Comparison of ENCODE assay signal across 17 cellular contexts in genomic region chr1:46983416-46983815, GRCh38. TPM values are rescaled to one million over a fixed set of nuclear protein-coding genes. Genes with fewer than 3 reads are reported as not detected.
"Had no signal": no experiment of that assay in that cellular context is flagged by ENCODE, and none has a peak within 500 bp of the region (broad histone marks: within the 10 kb centered on the region; RNA-seq: fewer than 3 reads in every experiment).

No MANE protein-coding gene starts in this region.

- H3K27ac ChIP-seq: right atrium auricular region, transverse colon, VCaP had no signal

- H3K4me1 ChIP-seq: right atrium auricular region, transverse colon had no signal

- DNase-seq: activated CD4-positive, alpha-beta T cell treated with anti-CD3 and anti-CD28 coated beads for 36 hours; activated CD8-positive, alpha-beta memory T cell treated with anti-CD3 and anti-CD28 coated beads, Interleukin-2, amount 50 U/mL, for 4 hours; activated CD8-positive, alpha-beta T cell treated with anti-CD3 and anti-CD28 coated beads for 36 hours; activated gamma-delta T cell treated with Interleukin-2 at 50 U/mL for 16 hours; activated naive CD8-positive, alpha-beta T cell treated with anti-CD3 and anti-CD28 coated beads for 36 hours; activated T-cell treated with anti-CD3 and anti-CD28 coated beads, Interleukin-2, amount 50 U/mL, for 72 hours; cerebellar nuclear complex; dermis blood vessel endothelial cell; left ventricle myocardium superior; small intestine; T-cell; transverse colon had no signal

- H3K4me3 Mint-ChIP-seq: activated CD4-positive, alpha-beta T cell treated with anti-CD3 and anti-CD28 coated beads for 36 hours; activated CD8-positive, alpha-beta T cell treated with anti-CD3 and anti-CD28 coated beads for 36 hours; activated naive CD8-positive, alpha-beta T cell treated with anti-CD3 and anti-CD28 coated beads for 36 hours; activated T-cell treated with anti-CD3 and anti-CD28 coated beads, Interleukin-2, amount 50 U/mL, for 72 hours; stimulated activated memory B cell treated with anti-CD40 and anti-IgM and Interleukin-4, amounts not matched to agents 10 μg/mL and 1 μg/mL and 100 μg/mL, for 72 hours; T-cell had no signal

- H3K36me3 ChIP-seq: right atrium auricular region, transverse colon had no signal

- H3K36me3 Mint-ChIP-seq: activated naive CD8-positive, alpha-beta T cell treated with anti-CD3 and anti-CD28 coated beads for 36 hours; stimulated activated memory B cell treated with anti-CD40 and anti-IgM and Interleukin-4, amounts not matched to agents 10 μg/mL and 1 μg/mL and 100 μg/mL, for 72 hours had no signal

- ATAC-seq: activated CD4-positive, alpha-beta T cell treated with anti-CD3 and anti-CD28 coated beads for 36 hours; activated CD8-positive, alpha-beta T cell treated with anti-CD3 and anti-CD28 coated beads for 36 hours; activated T-cell treated with anti-CD3 and anti-CD28 coated beads, Interleukin-2, amount 50 U/mL, for 72 hours; esophagus mucosa; left ventricle myocardium superior; stimulated activated memory B cell treated with anti-CD40 and anti-IgM and Interleukin-4, amounts not matched to agents 10 μg/mL and 1 μg/mL and 100 μg/mL, for 72 hours; T-cell had no signal

- H3K27ac Mint-ChIP-seq: activated CD4-positive, alpha-beta T cell treated with anti-CD3 and anti-CD28 coated beads for 36 hours; activated CD8-positive, alpha-beta T cell treated with anti-CD3 and anti-CD28 coated beads for 36 hours; activated naive CD8-positive, alpha-beta T cell treated with anti-CD3 and anti-CD28 coated beads for 36 hours; activated T-cell treated with anti-CD3 and anti-CD28 coated beads, Interleukin-2, amount 50 U/mL, for 72 hours; stimulated activated memory B cell treated with anti-CD40 and anti-IgM and Interleukin-4, amounts not matched to agents 10 μg/mL and 1 μg/mL and 100 μg/mL, for 72 hours; T-cell had no signal

- H3K4me1 Mint-ChIP-seq: activated CD4-positive, alpha-beta T cell treated with anti-CD3 and anti-CD28 coated beads for 36 hours; activated naive CD8-positive, alpha-beta T cell treated with anti-CD3 and anti-CD28 coated beads for 36 hours; stimulated activated memory B cell treated with anti-CD40 and anti-IgM and Interleukin-4, amounts not matched to agents 10 μg/mL and 1 μg/mL and 100 μg/mL, for 72 hours; T-cell had no signal

- H3K27me3 ChIP-seq: right atrium auricular region, transverse colon had no signal

- H3K4me3 ChIP-seq: right atrium auricular region, transverse colon had no signal

RNA-seq across cellular contexts. Expression of gene CYP4X1, which starts 40.1 kb away (rescaled TPM):
- total RNA-seq: activated CD4-positive, alpha-beta T cell treated with anti-CD3 and anti-CD28 coated beads for 36 hours; activated CD8-positive, alpha-beta T cell treated with anti-CD3 and anti-CD28 coated beads for 36 hours; activated naive CD8-positive, alpha-beta T cell treated with anti-CD3 and anti-CD28 coated beads for 36 hours; activated T-cell treated with anti-CD3 and anti-CD28 coated beads, Interleukin-2, amount 50 U/mL, for 72 hours; kidney epithelial cell; T-cell had no signal

RNA-seq across cellular contexts. Expression of gene CYP4A11, which starts 42.1 kb away (rescaled TPM):
- total RNA-seq: activated CD4-positive, alpha-beta T cell treated with anti-CD3 and anti-CD28 coated beads for 36 hours; activated CD8-positive, alpha-beta T cell treated with anti-CD3 and anti-CD28 coated beads for 36 hours; activated naive CD8-positive, alpha-beta T cell treated with anti-CD3 and anti-CD28 coated beads for 36 hours; activated T-cell treated with anti-CD3 and anti-CD28 coated beads, Interleukin-2, amount 50 U/mL, for 72 hours; dermis blood vessel endothelial cell; esophagus mucosa; kidney epithelial cell; left ventricle myocardium superior; right atrium auricular region; transverse colon had no signal
